ENCODE assay signal across 1 cellular context in the genomic region with DNA sequence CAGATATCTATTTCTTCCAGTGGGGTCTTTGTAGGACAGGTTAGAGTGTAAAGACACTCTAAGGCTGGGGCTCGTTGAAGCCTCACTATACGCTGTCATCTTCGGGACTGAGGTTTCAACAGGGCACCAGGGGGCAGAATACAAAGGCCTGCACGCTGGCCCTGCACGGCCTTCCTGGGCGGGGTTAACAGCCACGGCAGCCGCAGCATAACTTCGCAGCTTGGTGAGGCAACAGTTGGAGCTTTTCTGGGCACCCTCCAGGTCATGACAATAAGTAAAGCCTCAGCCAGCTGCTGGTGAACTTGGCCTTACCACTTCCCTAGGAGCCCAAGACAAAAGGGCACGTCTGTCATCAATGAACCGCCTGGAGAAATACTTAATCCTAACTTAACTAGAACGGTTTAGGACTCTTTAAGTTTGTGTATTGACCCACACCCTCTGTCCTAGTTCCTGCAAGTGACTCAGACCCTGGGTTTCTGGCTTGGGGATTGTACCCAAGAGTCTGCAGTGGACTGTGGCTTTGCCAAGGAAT.
TF ChIP-seq lines count a peak whose summit lies in the region.

No MANE protein-coding gene starts in this region.

TF ChIP-seq in HepG2, 621 proteins besides CTCF, POLR2A, EP300 and RAD21 (continued from another document):
- TF ChIP-seq ZFP36L2 (CRISPR knock-in tag; IDR thresholded peaks at IDR 0.05), result no peak
- TF ChIP-seq TCF12 (IDR thresholded peaks at IDR 0.05), result no peak
- no peak for TF ChIP-seq TCF12 (CRISPR knock-in tag; IDR thresholded peaks at IDR 0.05)
- no peak for TF ChIP-seq ZNF251 (CRISPR knock-in tag; IDR thresholded peaks at IDR 0.05)
- TF ChIP-seq, protein P1, sequence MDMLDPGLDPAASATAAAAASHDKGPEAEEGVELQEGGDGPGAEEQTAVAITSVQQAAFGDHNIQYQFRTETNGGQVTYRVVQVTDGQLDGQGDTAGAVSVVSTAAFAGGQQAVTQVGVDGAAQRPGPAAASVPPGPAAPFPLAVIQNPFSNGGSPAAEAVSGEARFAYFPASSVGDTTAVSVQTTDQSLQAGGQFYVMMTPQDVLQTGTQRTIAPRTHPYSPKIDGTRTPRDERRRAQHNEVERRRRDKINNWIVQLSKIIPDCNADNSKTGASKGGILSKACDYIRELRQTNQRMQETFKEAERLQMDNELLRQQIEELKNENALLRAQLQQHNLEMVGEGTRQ (IDR thresholded peaks at IDR 0.05; ENCODE audit: low read depth, low read length), result no peak
- TF ChIP-seq, protein P1 (CRISPR knock-in tag; IDR thresholded peaks at IDR 0.05; ENCODE audit: borderline replicate concordance), result no peak
- TF ChIP-seq CENPT (CRISPR knock-in tag; IDR thresholded peaks at IDR 0.05; ENCODE audit: low read depth), result no peak
- peak; percentile 64; the same call in 1 of the 2 replicates for TF ChIP-seq ZKSCAN1 (IDR thresholded peaks at IDR 0.05; ENCODE audit: low read length)
- TF ChIP-seq ZNF205 (CRISPR knock-in tag; IDR thresholded peaks at IDR 0.05), result no peak
- no peak for TF ChIP-seq LRRFIP1 (CRISPR knock-in tag; conservative IDR thresholded peaks at IDR 0.05)
- no peak for TF ChIP-seq PHF5A (CRISPR knock-in tag; IDR thresholded peaks at IDR 0.05; ENCODE audit: low read depth, unreplicated experiment)
- no peak for TF ChIP-seq ZNF17 (CRISPR knock-in tag; IDR thresholded peaks at IDR 0.05)
- TF ChIP-seq ZNF605 (CRISPR knock-in tag; IDR thresholded peaks at IDR 0.05), result no peak
- no peak for TF ChIP-seq HNRNPUL1 (IDR thresholded peaks at IDR 0.05; ENCODE audit: low read depth, low read length)
- TF ChIP-seq TRAFD1 (CRISPR knock-in tag; IDR thresholded peaks at IDR 0.05; ENCODE audit: borderline replicate concordance), result no peak
- no peak for TF ChIP-seq ZNF629 (CRISPR knock-in tag; conservative IDR thresholded peaks at IDR 0.05)
- TF ChIP-seq ATF1 (CRISPR knock-in tag; IDR thresholded peaks at IDR 0.05), result no peak
- TF ChIP-seq ZNF710 (CRISPR knock-in tag; IDR thresholded peaks at IDR 0.05; ENCODE audit: borderline replicate concordance), result no peak
- TF ChIP-seq RELA (CRISPR knock-in tag; IDR thresholded peaks at IDR 0.05), result no peak
